Comparison of ENCODE assay signal across 8 cellular contexts in the genomic region with DNA sequence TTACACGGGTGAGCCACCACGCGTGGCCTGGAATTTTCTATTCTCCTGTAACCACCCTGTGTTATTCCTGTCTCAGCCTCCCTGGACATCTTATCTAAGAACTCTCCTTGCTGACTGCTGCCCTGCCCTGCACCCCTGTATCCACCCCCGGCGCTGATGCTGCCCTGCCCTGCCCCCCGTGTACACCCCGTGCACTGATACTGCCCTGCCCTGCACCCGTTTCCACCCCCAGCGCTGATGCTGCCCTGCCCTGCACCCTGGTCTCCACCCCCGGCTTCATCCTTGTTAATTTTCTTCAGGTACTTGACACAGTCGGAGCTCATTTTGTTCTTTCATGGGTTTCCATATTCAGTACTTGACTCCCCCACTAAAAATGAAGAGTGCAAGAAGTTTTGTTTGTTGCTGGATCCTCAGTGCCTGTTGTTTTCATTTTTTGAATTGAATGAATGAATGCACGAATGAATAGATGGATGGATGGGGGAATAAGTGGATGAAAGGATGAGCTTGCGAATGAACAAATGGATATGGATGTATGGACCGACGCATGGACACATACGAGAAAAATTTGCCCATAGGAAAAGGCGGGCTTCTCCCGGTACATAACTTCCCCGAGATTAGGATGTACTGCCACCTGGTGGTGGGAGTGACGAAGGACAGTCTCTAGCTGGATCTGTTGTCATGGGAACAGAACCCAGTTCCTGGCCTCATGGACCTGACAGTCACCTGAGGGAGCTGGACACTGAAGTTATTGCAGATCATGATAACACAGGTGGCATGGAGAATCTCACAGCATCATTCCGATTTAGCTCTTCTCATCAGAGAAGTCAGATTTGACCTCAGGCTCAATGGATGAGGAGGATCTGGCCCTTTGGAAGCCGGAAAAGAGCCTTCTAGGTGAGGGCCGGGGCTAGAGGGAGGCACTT.
DNase-seq lines count a peak whose midpoint lies in the region; ATAC-seq and TF ChIP-seq lines count a peak whose summit lies in the region.

No MANE protein-coding gene starts in this region.

- peak; percentile 96 for DNase-seq in AG08395 (ENCODE audit: low spot score)
- peak; percentile 86 for DNase-seq in GM20000 (ENCODE audit: low spot score)
- peak; percentile 61 for DNase-seq in NCI-H2171 treated with DMSO at 0.1 percent for 48 hours (lab: John Stamatoyannopoulos, UW)
- peak; percentile 40 for DNase-seq in brain pericyte (ENCODE audit: low read depth, low spot score)
- DNase-seq in iPS-NIHi7 (ENCODE audit: extremely low spot score) = peak; percentile 98
- peak; percentile 39 to 42 for DNase-seq in stimulated activated CD4-positive, alpha-beta T cell treated with anti-CD3 and anti-CD28 coated beads, Interleukin-15, amount 100 ng/mL, for 1 hour (ENCODE audit: low read depth in 1 of 2, low spot score in 1 of 2)

- H3K27ac ChIP-seq in VCaP = no peak overlapping the region

- TF ChIP-seq CTCF in GM20000 (IDR thresholded peaks at IDR 0.05; ENCODE audit: extremely low read depth, missing control alignments) = peak; percentile 59
- peak; percentile 93 for TF ChIP-seq CTCF in VCaP (conservative IDR thresholded peaks at IDR 0.05)

- ATAC-seq in HG02852 (IDR thresholded peaks at IDR 0.05; ENCODE audit: unreplicated experiment) = no peak

Comparison
In these comparisons a context has a peak if more than half of its experiments do, and no peak if none do; other contexts are left out.
1. DNase-seq: peak in every context shown above with its lines; median percentile 98 in iPS-NIHi7; 96 in AG08395; 86 in GM20000; 61 in NCI-H2171 treated with DMSO at 0.1 percent for 48 hours; 40 in stimulated activated CD4-positive, alpha-beta T cell treated with anti-CD3 and anti-CD28 coated beads, Interleukin-15, amount 100 ng/mL, for 1 hour; 40 in brain pericyte.